Comparison of ENCODE assay signal across 10 cellular contexts in the genomic region with DNA sequence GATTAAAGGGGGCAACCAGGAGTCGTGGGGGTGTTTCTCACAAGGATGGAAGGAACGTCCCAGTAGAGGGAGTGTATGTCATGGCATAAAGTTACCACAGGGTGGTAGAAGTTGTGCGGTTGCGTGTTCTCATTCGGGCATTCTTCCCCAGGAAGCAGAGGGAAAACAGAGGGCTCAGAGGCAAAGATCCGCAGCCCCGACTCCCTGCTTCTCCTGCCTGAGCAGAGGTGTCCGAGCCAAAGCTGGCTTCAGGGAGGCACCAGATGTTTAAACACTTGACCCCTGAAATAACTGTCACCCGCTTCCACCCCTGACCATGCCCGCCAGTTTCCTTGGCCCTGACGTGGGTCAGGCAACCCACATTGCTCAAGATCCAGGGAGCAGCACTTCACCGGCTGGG.
DNase-seq lines count a peak whose midpoint lies in the region; ATAC-seq, FAIRE-seq and TF ChIP-seq lines count a peak whose summit lies in the region.
"Had no signal": no experiment of that assay in that cellular context is flagged by ENCODE, and none has a peak within 500 bp of the region (broad histone marks: within the 10 kb centered on the region; RNA-seq: fewer than 3 reads in every experiment).

No MANE protein-coding gene starts in this region.

- FAIRE-seq in A549 (lab: Jason Lieb, UNC): no peak

- H3K27ac ChIP-seq in A549: no peak overlapping the region
- no peak overlapping the region for H3K27ac ChIP-seq in HCT116 (ENCODE audit: low read depth, low read length)

- RAD21 ChIA-PET in HCT116 (lab: Charles Lee; ENCODE audit: low non-redundant PET in 1 of 2, low total read pairs in 2 of 2, uncharacterized antibody in 2 of 2, unreplicated experiment in 2 of 2): no interaction called here

- TF ChIP-seq POLR2A in A549 (IDR thresholded peaks at IDR 0.05; ENCODE audit: low read length) (no peak), HCT116 (IDR thresholded peaks at IDR 0.05; ENCODE audit: borderline replicate concordance, extremely low read depth, insufficient read depth, insufficient read length) (no peak)

- no peak overlapping the region for H2AFZ ChIP-seq in HCT116 (ENCODE audit: low read depth, low read length, poor library complexity, severe bottlenecking)

- H3K4me3 ChIP-seq in A549 (no peak overlapping the region), HCT116 (replicated peaks in 1 of 2; ENCODE audit: low read depth in 1 of 2, low read length in 2 of 2) (no peak overlapping the region)

- no peak overlapping the region for H3K9ac ChIP-seq in HCT116 (ENCODE audit: low read length)

- H3K36me3 ChIP-seq in HCT116 (ENCODE audit: control insufficient read depth in 1 of 2, insufficient read depth in 2 of 2, low read length in 2 of 2): no peaks in the 10 kb centered on the region

- BruUV-seq in HCT116 (replicated peaks; lab: Mats Ljungman, UMichigan): no TSS peak

- H3K27me3 ChIP-seq in HCT116 (ENCODE audit: insufficient read depth, low read length): peaks cover 18% of the 10 kb centered on the region

- POLR2A ChIA-PET in A549 (lab: Yijun Ruan, JAX) (no interaction called here), HCT116 (lab: Charles Lee) (no interaction called here)

- TF ChIP-seq CTCF in A549 (IDR thresholded peaks at IDR 0.05) (no peak), HCT116 (IDR thresholded peaks at IDR 0.05 in 2 of 3, conservative IDR thresholded peaks at IDR 0.05 in 1 of 3; ENCODE audit: borderline replicate concordance in 1 of 3, insufficient read depth in 1 of 3, low read depth in 2 of 3, low read length in 2 of 3) (peak; percentile 11 to 43 (median 23); a peak in 3 of 6 replicates)

- H3K9me3 ChIP-seq in A549: no peaks in the 10 kb centered on the region
- no peaks in the 10 kb centered on the region for H3K9me3 ChIP-seq in HCT116 (ENCODE audit: control insufficient read depth in 1 of 2, insufficient read depth in 1 of 2, low read depth in 1 of 2, low read length in 2 of 2)

- intact Hi-C loops in HCT116 (cut with micrococcal nuclease): no loop called here

- H3K9me2 ChIP-seq in HCT116 (ENCODE audit: insufficient read depth): no peaks in the 10 kb centered on the region

- no peaks in the 10 kb centered on the region for H4K20me1 ChIP-seq in HCT116 (ENCODE audit: insufficient read depth)

- H3K4me1 ChIP-seq in A549 (no peaks in the 10 kb centered on the region), HCT116 (ENCODE audit: control insufficient read depth in 1 of 2, insufficient read depth in 2 of 2, low read length in 2 of 2) (no peaks in the 10 kb centered on the region)

- H3K79me2 ChIP-seq in HCT116 (ENCODE audit: insufficient read depth, low read length): no peaks in the 10 kb centered on the region

- TF ChIP-seq RAD21 in A549 (conservative IDR thresholded peaks at IDR 0.05 in 1 of 2, IDR thresholded peaks at IDR 0.05 in 1 of 2): peak in 1 of 2 experiments; percentile 11; a peak in 1 of 5 replicates
- peak; percentile 28 for TF ChIP-seq RAD21 in HCT116 (IDR thresholded peaks at IDR 0.05; ENCODE audit: low read depth)

- peak in 1 of 2 experiments; percentile 78; a peak in 3 of 6 replicates for ATAC-seq in A549
- ATAC-seq in HCT116: peak; percentile 77
- no peak for ATAC-seq in HG03097 (IDR thresholded peaks at IDR 0.05; ENCODE audit: low FRiP score, unreplicated experiment)

- CTCF ChIA-PET in A549 (lab: Yijun Ruan, JAX): interaction anchor here (1.6 kb wide), 1 partner anchor 92 kb away, joined by 3 read pairs; no protein-coding TSS in a partner anchor
- CTCF ChIA-PET in HCT116 (lab: Charles Lee): no interaction called here

- no peak overlapping the region for H3K4me2 ChIP-seq in A549
- no peak overlapping the region for H3K4me2 ChIP-seq in HCT116 (ENCODE audit: low read length)

- DNase-seq in A549 (ENCODE audit: low read depth in 1 of 2, low spot score in 1 of 2): peak; percentile 13 to 17
- no peak for DNase-seq in HCT116 (ENCODE audit: low read depth, low spot score)
- DNase-seq in astrocyte of the hippocampus (ENCODE audit: low read depth, low spot score): peak; percentile 34
- DNase-seq in kidney tubule cell (ENCODE audit: low spot score): peak; percentile 38
- no peak for DNase-seq in glomerular visceral epithelial cell (ENCODE audit: extremely low spot score)
- DNase-seq in NCI-H1694 (lab: John Stamatoyannopoulos, UW): no peak
- DNase-seq in activated T-cell treated with anti-CD3 and anti-CD28 coated beads, Interleukin-2, amount 50 U/mL, for 1 hour: no peak
- DNase-seq: mesenchymal stem cell, NCI-H345 had no signal

- WGBS in A549 (ENCODE audit: missing lambda C conversion rate): 38% methylated on average over 11 of the region's 12 CpGs

- TF ChIP-seq EP300 in A549 (IDR thresholded peaks at IDR 0.05): no peak

TF ChIP-seq in A549, 52 proteins besides CTCF, POLR2A, EP300 and RAD21:
- TF ChIP-seq FOXS1 (CRISPR knock-in tag; IDR thresholded peaks at IDR 0.05): no peak
- no peak for TF ChIP-seq CBX2 (IDR thresholded peaks at IDR 0.05; ENCODE audit: borderline replicate concordance, low read depth)
- TF ChIP-seq, protein P1, sequence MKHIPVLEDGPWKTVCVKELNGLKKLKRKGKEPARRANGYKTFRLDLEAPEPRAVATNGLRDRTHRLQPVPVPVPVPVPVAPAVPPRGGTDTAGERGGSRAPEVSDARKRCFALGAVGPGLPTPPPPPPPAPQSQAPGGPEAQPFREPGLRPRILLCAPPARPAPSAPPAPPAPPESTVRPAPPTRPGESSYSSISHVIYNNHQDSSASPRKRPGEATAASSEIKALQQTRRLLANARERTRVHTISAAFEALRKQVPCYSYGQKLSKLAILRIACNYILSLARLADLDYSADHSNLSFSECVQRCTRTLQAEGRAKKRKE (CRISPR knock-in tag; IDR thresholded peaks at IDR 0.05; ENCODE audit: low read depth): no peak
- TF ChIP-seq TP53 (CRISPR knock-in tag; IDR thresholded peaks at IDR 0.05): no peak
- TF ChIP-seq MAZ (IDR thresholded peaks at IDR 0.05; ENCODE audit: borderline replicate concordance, low read depth, low read length): no peak
- TF ChIP-seq, protein P2, sequence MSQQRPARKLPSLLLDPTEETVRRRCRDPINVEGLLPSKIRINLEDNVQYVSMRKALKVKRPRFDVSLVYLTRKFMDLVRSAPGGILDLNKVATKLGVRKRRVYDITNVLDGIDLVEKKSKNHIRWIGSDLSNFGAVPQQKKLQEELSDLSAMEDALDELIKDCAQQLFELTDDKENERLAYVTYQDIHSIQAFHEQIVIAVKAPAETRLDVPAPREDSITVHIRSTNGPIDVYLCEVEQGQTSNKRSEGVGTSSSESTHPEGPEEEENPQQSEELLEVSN (IDR thresholded peaks at IDR 0.05; ENCODE audit: borderline replicate concordance, low read depth): no peak

TF ChIP-seq in HCT116, 20 proteins besides CTCF, POLR2A, EP300 and RAD21:
- TF ChIP-seq CBX3 (IDR thresholded peaks at IDR 0.05; ENCODE audit: low read depth) (no peak), ZNF274 (IDR thresholded peaks at IDR 0.05; ENCODE audit: low read depth, low read length) (no peak)

Comparison
In these comparisons a context has a peak if more than half of its experiments do, and no peak if none do; other contexts are left out.
1. DNase-seq: peak in A549 (2 of 2), astrocyte of the hippocampus (single experiment) and kidney tubule cell (single experiment); none in HCT116 (single experiment), glomerular visceral epithelial cell (single experiment), NCI-H1694 (single experiment) and activated T-cell treated with anti-CD3 and anti-CD28 coated beads, Interleukin-2, amount 50 U/mL, for 1 hour (single experiment).